In genomic region chr22:50134481-50134880, GRCh38 we compare ENCODE assay signal across 31 cellular contexts. TPM values are rescaled to one million over a fixed set of nuclear protein-coding genes. Genes with fewer than 3 reads are reported as not detected.
"Had no signal": no experiment of that assay in that cellular context is flagged by ENCODE, and none has a peak within 500 bp of the region (broad histone marks: within the 10 kb centered on the region; RNA-seq: fewer than 3 reads in every experiment).

No MANE protein-coding gene starts in this region.

- H3K27me3 ChIP-seq: hepatocyte, ovary, right atrium auricular region, right lobe of liver, testis, thyroid gland had no signal

- H3K4me1 Mint-ChIP-seq: naive thymus-derived CD4-positive, alpha-beta T cell had no signal

- H3K4me1 ChIP-seq: right atrium auricular region, right lobe of liver, upper lobe of right lung had no signal

- H3K79me2 ChIP-seq: hepatocyte had no signal

- H3K9me3 ChIP-seq: left ventricle myocardium inferior, mucosa of descending colon, ovary, right atrium auricular region, right lobe of liver, testis, thyroid gland, upper lobe of right lung had no signal

- H3K4me3 ChIP-seq: hepatocyte, left ventricle myocardium inferior, lung, mucosa of descending colon, ovary, right atrium auricular region, right lobe of liver, smooth muscle cell, testis, thyroid gland, upper lobe of right lung had no signal

- H3K27ac Mint-ChIP-seq: naive thymus-derived CD4-positive, alpha-beta T cell; natural killer cell treated with Interleukin-12 subunit alpha and Interleukin-12 subunit beta and Interleukin-15 and Interleukin-18, amount 100 ng/mL, for 72 hours; progenitor cell of endocrine pancreas; stimulated activated memory B cell treated with anti-CD40 and anti-IgM and Interleukin-4, amounts not matched to agents 10 μg/mL and 1 μg/mL and 100 μg/mL, for 72 hours had no signal

- H3K36me3 ChIP-seq: left ventricle myocardium inferior, ovary, right atrium auricular region, right lobe of liver, thyroid gland, upper lobe of right lung had no signal

- H3K4me2 ChIP-seq: hepatocyte, smooth muscle cell had no signal

- H3K4me3 Mint-ChIP-seq: naive thymus-derived CD4-positive, alpha-beta T cell; natural killer cell treated with Interleukin-12 subunit alpha and Interleukin-12 subunit beta and Interleukin-15 and Interleukin-18, amount 100 ng/mL, for 72 hours; stimulated activated memory B cell treated with anti-CD40 and anti-IgM and Interleukin-4, amounts not matched to agents 10 μg/mL and 1 μg/mL and 100 μg/mL, for 72 hours; stimulated activated naive CD8-positive, alpha-beta T cell treated with anti-CD3 and anti-CD28 coated beads, Interleukin-15, amount 100 ng/mL, for 72 hours had no signal

- ATAC-seq: mucosa of descending colon; naive thymus-derived CD4-positive, alpha-beta T cell; natural killer cell treated with Interleukin-12 subunit alpha and Interleukin-12 subunit beta and Interleukin-15 and Interleukin-18, amount 100 ng/mL, for 72 hours; stimulated activated memory B cell treated with anti-CD40 and anti-IgM and Interleukin-4, amounts not matched to agents 10 μg/mL and 1 μg/mL and 100 μg/mL, for 72 hours; stimulated activated naive CD8-positive, alpha-beta T cell treated with anti-CD3 and anti-CD28 coated beads, Interleukin-15, amount 100 ng/mL, for 72 hours; upper lobe of right lung had no signal

- DNase-seq: islet precursor cell; left ventricle myocardium inferior; mesendoderm; midbrain; mucosa of descending colon; naive thymus-derived CD4-positive, alpha-beta T cell; ovary; right lobe of liver; stimulated activated CD4-positive, alpha-beta T cell treated with anti-CD3 and anti-CD28 coated beads, Interleukin-1b, Interleukin-23, amount 100 ng/mL, for 48 hours; stimulated activated CD4-positive, alpha-beta T cell treated with anti-CD3 and anti-CD28 coated beads, Interleukin-2, amount 100 ng/mL, for 48 hours; stimulated activated CD4-positive, alpha-beta T cell treated with anti-CD3 and anti-CD28 coated beads, Interleukin-4, amount 100 ng/mL, for 4 hours; stimulated activated CD8-positive, alpha-beta memory T cell treated with anti-CD3 and anti-CD28 coated beads, Interleukin-4, amount 100 ng/mL, for 48 hours; stimulated activated naive CD4-positive, alpha-beta T cell treated with Interleukin-2 at 50 U/mL for 16 hours; stimulated activated naive CD8-positive, alpha-beta T cell treated with anti-CD3 and anti-CD28 coated beads, Interleukin-15, amount 100 ng/mL, for 72 hours; testis; thyroid gland; trophoblast cell; upper lobe of right lung had no signal

- H2AFZ ChIP-seq: hepatocyte had no signal

- H3K36me3 Mint-ChIP-seq: naive thymus-derived CD4-positive, alpha-beta T cell; natural killer cell treated with Interleukin-12 subunit alpha and Interleukin-12 subunit beta and Interleukin-15 and Interleukin-18, amount 100 ng/mL, for 72 hours; stimulated activated memory B cell treated with anti-CD40 and anti-IgM and Interleukin-4, amounts not matched to agents 10 μg/mL and 1 μg/mL and 100 μg/mL, for 72 hours had no signal

- H3K9me3 Mint-ChIP-seq: naive thymus-derived CD4-positive, alpha-beta T cell; natural killer cell treated with Interleukin-12 subunit alpha and Interleukin-12 subunit beta and Interleukin-15 and Interleukin-18, amount 100 ng/mL, for 72 hours; stimulated activated memory B cell treated with anti-CD40 and anti-IgM and Interleukin-4, amounts not matched to agents 10 μg/mL and 1 μg/mL and 100 μg/mL, for 72 hours; stimulated activated naive CD8-positive, alpha-beta T cell treated with anti-CD3 and anti-CD28 coated beads, Interleukin-15, amount 100 ng/mL, for 72 hours had no signal

- H3K27ac ChIP-seq: hepatocyte, left ventricle myocardium inferior, ovary, right atrium auricular region, right lobe of liver, testis, thyroid gland, upper lobe of right lung had no signal

RNA-seq across cellular contexts. Expression of gene PANX2, which starts 36.0 kb away (rescaled TPM):
- total RNA-seq: renal cortical epithelial cell, skeletal muscle tissue had no signal
- polyA plus RNA-seq: naive thymus-derived CD4-positive, alpha-beta T cell had no signal

RNA-seq across cellular contexts. Expression of gene MOV10L1, which starts 44.7 kb away (rescaled TPM):
- total RNA-seq: naive thymus-derived CD4-positive, alpha-beta T cell; natural killer cell treated with Interleukin-12 subunit alpha and Interleukin-12 subunit beta and Interleukin-15 and Interleukin-18, amount 100 ng/mL, for 72 hours; renal cortical epithelial cell had no signal
- polyA plus RNA-seq: naive thymus-derived CD4-positive, alpha-beta T cell; neural cell had no signal

RNA-seq across cellular contexts. Expression of gene MLC1, which starts 49.3 kb away (rescaled TPM):
- total RNA-seq: kidney epithelial cell, myocyte, progenitor cell of endocrine pancreas, pulmonary artery endothelial cell, renal cortical epithelial cell had no signal
- polyA plus RNA-seq: neural cell had no signal
